In genomic region chr16:11255737-11256656, GRCh38 we compare ENCODE assay signal across 8 cellular contexts. TPM values are rescaled to one million over a fixed set of nuclear protein-coding genes. Genes with fewer than 3 reads are reported as not detected.
DNase-seq lines count a peak whose midpoint lies in the region; ATAC-seq and TF ChIP-seq lines count a peak whose summit lies in the region.

A gene with protein sequence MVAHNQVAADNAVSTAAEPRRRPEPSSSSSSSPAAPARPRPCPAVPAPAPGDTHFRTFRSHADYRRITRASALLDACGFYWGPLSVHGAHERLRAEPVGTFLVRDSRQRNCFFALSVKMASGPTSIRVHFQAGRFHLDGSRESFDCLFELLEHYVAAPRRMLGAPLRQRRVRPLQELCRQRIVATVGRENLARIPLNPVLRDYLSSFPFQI (minus strand): TSS chr16:11256204. CDS start chr16:11255478, 726 bp downstream.

- in situ Hi-C loops in GM13976 (cut with MboI; ENCODE audit: low sequenced_read_pairs, unreplicated experiment): loop anchor here (10.0 kb wide), 1 partner anchor 291 kb away; no protein-coding TSS in a partner anchor

- H3K4me1 ChIP-seq in ascending aorta (peaks cover 10 to 25% of the 10 kb centered on the region in 2 donors), hepatocyte (ENCODE audit: insufficient read depth) (peaks cover 14% of the 10 kb centered on the region), aorta (ENCODE audit: control insufficient read depth in 1 of 2, insufficient read depth in 2 of 2, low read length in 2 of 2) (no peaks in the 10 kb centered on the region)

- H3K4me3 ChIP-seq in ascending aorta (peak within 1 kb of the TSS; percentile 79 to 80), hepatocyte (peak within 1 kb of the TSS; percentile 99), aorta (ENCODE audit: low read length in 2 of 2) (peak within 1 kb of the TSS; percentile 81 to 91)

- H3K9me3 ChIP-seq in ascending aorta (no peaks in the 10 kb centered on the region), hepatocyte (ENCODE audit: low read depth) (no peaks in the 10 kb centered on the region), aorta (ENCODE audit: control insufficient read depth, low read length) (no peaks in the 10 kb centered on the region)

- H4K20me1 ChIP-seq in hepatocyte (ENCODE audit: insufficient read depth, poor library complexity, severe bottlenecking): peaks cover 35% of the 10 kb centered on the region

- 0% methylated on average over 2 of the region's 100 CpGs for WGBS in hepatocyte (ENCODE audit: low lambda C conversion rate, missing lambda C conversion rate)
- 0% methylated on average over 38 to 100 of the region's 100 CpGs for WGBS in aorta, 2 donors

- DNase-seq in GM13976 (ENCODE audit: low spot score): peak; percentile 92
- DNase-seq in NCI-H1436 (lab: John Stamatoyannopoulos, UW): peak; percentile 76
- peak; percentile 77 to 93 (median 83) for DNase-seq in T-helper 2 cell
- DNase-seq in ascending aorta (ENCODE audit: low spot score in 2 of 2): peak; percentile 43 to 89
- peak; percentile 95 for DNase-seq in hepatocyte (ENCODE audit: low spot score)
- DNase-seq in retina: peak; percentile 90
- peak; percentile 88 to 94 for DNase-seq in aorta

- no peaks in the 10 kb centered on the region for H3K9me2 ChIP-seq in hepatocyte (replicated peaks; ENCODE audit: insufficient read depth)

- H3K79me2 ChIP-seq in hepatocyte: peaks cover 31% of the 10 kb centered on the region

- peak within 1 kb of the TSS; percentile 100 for H3K4me2 ChIP-seq in hepatocyte

- intact Hi-C loops in ascending aorta (cut with DNase I): loop anchor here (1.0 to 10.0 kb wide), 6 partner anchors 103 to 519 kb away; partner anchors contain the start of gene SNN
- intact Hi-C loops in aorta (cut with DNase I): loop anchor here (1.0 to 10.0 kb wide), 4 partner anchors 101 to 285 kb away; no protein-coding TSS in a partner anchor

- H3K27ac ChIP-seq in ascending aorta: peak within 1 kb of the TSS; percentile 90 to 96
- H3K27ac ChIP-seq in hepatocyte: peak within 1 kb of the TSS; percentile 100
- peak within 1 kb of the TSS; percentile 81 to 93 for H3K27ac ChIP-seq in aorta (ENCODE audit: low read depth in 1 of 2, low read length in 2 of 2)

- TF ChIP-seq CTCF in GM13976 (IDR thresholded peaks at IDR 0.05; ENCODE audit: borderline replicate concordance, control extremely low read depth, extremely low read depth, insufficient read depth, missing control alignments): peak; percentile 85
- peak; percentile 84 to 97 (median 88) for TF ChIP-seq CTCF in ascending aorta (IDR thresholded peaks at IDR 0.05)
- TF ChIP-seq CTCF in hepatocyte (IDR thresholded peaks at IDR 0.05; ENCODE audit: poor library complexity): peak; percentile 74

- H3K27me3 ChIP-seq in ascending aorta: no peaks in the 10 kb centered on the region
- H3K27me3 ChIP-seq in hepatocyte: no peaks in the 10 kb centered on the region
- no peaks in the 10 kb centered on the region for H3K27me3 ChIP-seq in aorta (ENCODE audit: control insufficient read depth in 1 of 2, insufficient read depth in 2 of 2, low read length in 1 of 2)

- no peaks in the 10 kb centered on the region for H3K36me3 ChIP-seq in ascending aorta
- H3K36me3 ChIP-seq in hepatocyte (replicated peaks; ENCODE audit: insufficient read depth, low read depth): no peaks in the 10 kb centered on the region
- no peaks in the 10 kb centered on the region for H3K36me3 ChIP-seq in aorta (ENCODE audit: control insufficient read depth in 1 of 2, insufficient read depth in 2 of 2, low read length in 1 of 2)

- peak within 1 kb of the TSS; percentile 86 for H2AFZ ChIP-seq in hepatocyte

- peak; percentile 55 for ATAC-seq in HG02763 (IDR thresholded peaks at IDR 0.05; ENCODE audit: unreplicated experiment)
- ATAC-seq in aorta (ENCODE audit: low FRiP score): peak; percentile 90

RNA-seq across cellular contexts. Expression of the gene that starts here (rescaled TPM):
- total RNA-seq in ascending aorta: 1.8 TPM
- 9.0 and 13.1 TPM in 2 replicates for total RNA-seq in hepatocyte
- polyA plus RNA-seq in hepatocyte: 18.6 and 33.5 TPM in 2 replicates
- 1 to 10 TPM; 4.3 to 6.4 TPM for total RNA-seq in aorta
- 1 to 10 TPM; 1.5 to 2.6 TPM for polyA plus RNA-seq in aorta

Comparison
In these comparisons a context has a peak if more than half of its experiments do, and no peak if none do; other contexts are left out.
1. Peak in every context shown above with its lines: DNase-seq, ATAC-seq, H3K4me3 ChIP-seq and H3K27ac ChIP-seq.